8 cellular contexts compared by ENCODE assay signal in genomic region chr11:121767433-121767832, GRCh38.
DNase-seq lines count a peak whose midpoint lies in the region; ATAC-seq and TF ChIP-seq lines count a peak whose summit lies in the region.

No MANE protein-coding gene starts in this region.

- H3K9me1 ChIP-seq in IMR-90 (ENCODE audit: insufficient read depth, low read length), result no peaks in the 10 kb centered on the region

- TF ChIP-seq POLR2A in IMR-90 (IDR thresholded peaks at IDR 0.05; ENCODE audit: low read depth, low read length), result no peak

- no peaks in the 10 kb centered on the region for H4K20me1 ChIP-seq in IMR-90 (ENCODE audit: insufficient read depth, low read length)
- no peaks in the 10 kb centered on the region for H4K20me1 ChIP-seq in hepatocyte (ENCODE audit: insufficient read depth, poor library complexity, severe bottlenecking)

- no TSS peak for BruUV-seq in IMR-90 (replicated peaks; lab: Mats Ljungman, UMichigan)

- H3K27ac Mint-ChIP-seq in HFFc6, result no peak overlapping the region; the same call in 1 of the 2 replicates

- no peaks in the 10 kb centered on the region for H3K79me2 ChIP-seq in hepatocyte

- peak overlapping the region; percentile 33; the same call in 1 of the 2 replicates for H2AK5ac ChIP-seq in IMR-90 (ENCODE audit: low read depth, low read length)

- no peak overlapping the region for H2AFZ ChIP-seq in IMR-90 (replicated peaks; ENCODE audit: low read length, poor library complexity)
- no peak overlapping the region for H2AFZ ChIP-seq in hepatocyte

- H3K36me3 ChIP-seq in IMR-90 (ENCODE audit: control insufficient read depth, insufficient read depth, low read length) (no peaks in the 10 kb centered on the region), hepatocyte (replicated peaks; ENCODE audit: insufficient read depth, low read depth) (no peaks in the 10 kb centered on the region)

- no peaks in the 10 kb centered on the region for H3K36me3 Mint-ChIP-seq in HFFc6 (ENCODE audit: low read depth)

- H3K18ac ChIP-seq in IMR-90 (ENCODE audit: low read depth, low read length), result no peak overlapping the region

- H3K4me2 ChIP-seq in IMR-90 (ENCODE audit: low read depth, low read length) (no peak overlapping the region), hepatocyte (no peak overlapping the region)

- H3K79me1 ChIP-seq in IMR-90 (ENCODE audit: low read depth in 1 of 2, low read length in 2 of 2), result no peaks in the 10 kb centered on the region

- no peak overlapping the region for H3K27ac ChIP-seq in IMR-90 (ENCODE audit: insufficient read depth, low read length)
- no peak overlapping the region for H3K27ac ChIP-seq in hepatocyte

- no peak overlapping the region for H3K4ac ChIP-seq in IMR-90 (ENCODE audit: low read depth, low read length)

- H2AK9ac ChIP-seq in IMR-90 (replicated peaks; ENCODE audit: low read depth, low read length, poor library complexity), result no peak overlapping the region

- H3K27me3 Mint-ChIP-seq in HFFc6 (ENCODE audit: insufficient read depth), result peaks cover 9% of the 10 kb centered on the region

- no peak for TF ChIP-seq RAD21 in IMR-90 (IDR thresholded peaks at IDR 0.05; ENCODE audit: low read length)

- no peak overlapping the region for H2BK5ac ChIP-seq in IMR-90 (ENCODE audit: low read depth, low read length, poor library complexity, severe bottlenecking)

- no peak overlapping the region for H3K4me3 Mint-ChIP-seq in HFFc6

- no peaks in the 10 kb centered on the region for H3K9me3 ChIP-seq in IMR-90 (ENCODE audit: control insufficient read depth, insufficient read depth, low read length)
- H3K9me3 ChIP-seq in hepatocyte (ENCODE audit: low read depth), result no peaks in the 10 kb centered on the region

- no peak overlapping the region for H4K91ac ChIP-seq in IMR-90 (ENCODE audit: insufficient read depth, low read depth, low read length)

- 0 out of 2 replicates have a peak overlapping the region, but pooled peaks have one; percentile 41 for H3K14ac ChIP-seq in IMR-90 (replicated peaks; ENCODE audit: low read depth, low read length)

- in situ Hi-C loops in IMR-90 (cut with MboI; ENCODE audit: low sequenced_read_pairs), result no loop called here

- H3K9ac ChIP-seq in IMR-90 (ENCODE audit: low read depth, low read length), result no peak overlapping the region

- no peak overlapping the region for H3K4me3 ChIP-seq in IMR-90 (ENCODE audit: insufficient read depth, low read depth, low read length)
- no peak overlapping the region for H3K4me3 ChIP-seq in hepatocyte

- dilution Hi-C loops in IMR-90 (cut with HindIII; ENCODE audit: low sequenced_read_pairs, unreplicated experiment), result no loop called here

- no peak overlapping the region for H3K56ac ChIP-seq in IMR-90 (ENCODE audit: extremely low read depth, insufficient read depth, low read length)

- H3K23ac ChIP-seq in IMR-90 (ENCODE audit: low read depth, low read length), result no peak overlapping the region

- peaks cover 6% of the 10 kb centered on the region; the same call in 1 of the 2 replicates for H3K4me1 ChIP-seq in IMR-90 (ENCODE audit: control insufficient read depth, insufficient read depth, low read length)
- H3K4me1 ChIP-seq in hepatocyte (ENCODE audit: insufficient read depth), result peaks cover 27% of the 10 kb centered on the region

- H3K9me3 Mint-ChIP-seq in HFFc6, result no peaks in the 10 kb centered on the region

- H2BK20ac ChIP-seq in IMR-90 (ENCODE audit: low read depth, low read length), result no peak overlapping the region

- peaks cover 13% of the 10 kb centered on the region for H3K4me1 Mint-ChIP-seq in HFFc6 (ENCODE audit: low read depth)

- H3K9me2 ChIP-seq in hepatocyte (replicated peaks; ENCODE audit: insufficient read depth), result no peaks in the 10 kb centered on the region

- TF ChIP-seq CTCF in HFFc6 (IDR thresholded peaks at IDR 0.05) (no peak), IMR-90 (conservative IDR thresholded peaks at IDR 0.05; ENCODE audit: low read depth, low read length) (no peak), hepatocyte (IDR thresholded peaks at IDR 0.05; ENCODE audit: poor library complexity) (no peak)

- H4K5ac ChIP-seq in IMR-90 (ENCODE audit: low read depth, low read length), result no peak overlapping the region

- intact Hi-C loops in IMR-90 (cut with micrococcal nuclease), result no loop called here

- POLR2A ChIA-PET in IMR-90 (lab: Charles Lee; ENCODE audit: unreplicated experiment), result no interaction called here

- H4K8ac ChIP-seq in IMR-90 (ENCODE audit: low read depth in 2 of 2, low read length in 2 of 2), result no peak overlapping the region

- H2BK15ac ChIP-seq in IMR-90 (ENCODE audit: low read depth, low read length), result 0 out of 3 replicates have a peak overlapping the region, but pooled peaks have one; percentile 21

- no peak overlapping the region for H2BK120ac ChIP-seq in IMR-90 (ENCODE audit: low read depth, low read length)

- 94% methylated on average over 2 of the region's 3 CpGs; no CpG with 5 or more reads in 1 of the 2 experiments for WGBS in IMR-90 (ENCODE audit: extremely low coverage in 2 of 2, insufficient read length in 1 of 2), 2 experiments
- WGBS in hepatocyte (ENCODE audit: low lambda C conversion rate, missing lambda C conversion rate), result 90% methylated on average over 3 of the region's 3 CpGs

- ATAC-seq in GM18909 (IDR thresholded peaks at IDR 0.05; ENCODE audit: poor library complexity, unreplicated experiment), result peak; percentile 72
- 0 out of 2 replicates have a peak, but pooled peaks have one; percentile 27 for ATAC-seq in IMR-90 (ENCODE audit: low read depth)

- DNase-seq in HFFc6 (peak; percentile 5), IMR-90 (peak; percentile 50), pons (ENCODE audit: low spot score) (peak; percentile 82), NCI-H446 (lab: John Stamatoyannopoulos, UW) (no peak), SHP77 treated with DMSO at 0.1 percent for 48 hours (lab: John Stamatoyannopoulos, UW) (no peak), hepatocyte (ENCODE audit: low spot score) (no peak), COR-L47 (lab: John Stamatoyannopoulos, UW) (no peak)

- CTCF ChIA-PET in IMR-90 (lab: Yijun Ruan, JAX), result no interaction called here

- H3K27me3 ChIP-seq in IMR-90 (ENCODE audit: control insufficient read depth, insufficient read depth, low read length) (peaks cover 2% of the 10 kb centered on the region), hepatocyte (no peaks in the 10 kb centered on the region)

TF ChIP-seq in IMR-90, 13 proteins besides CTCF, POLR2A, EP300 and RAD21:
- TF ChIP-seq FOS (IDR thresholded peaks at IDR 0.05; ENCODE audit: low read depth, low read length) (no peak), MAFK (IDR thresholded peaks at IDR 0.05; ENCODE audit: low read depth, low read length) (no peak), NFE2L2 (IDR thresholded peaks at IDR 0.05; ENCODE audit: low read depth, low read length) (no peak), ELK1 (IDR thresholded peaks at IDR 0.05; ENCODE audit: borderline replicate concordance, low read depth, low read length) (no peak), MAZ (IDR thresholded peaks at IDR 0.05; ENCODE audit: borderline replicate concordance, low read depth, low read length) (no peak), BHLHE40 (IDR thresholded peaks at IDR 0.05; ENCODE audit: low read depth, low read length) (no peak), MXI1 (IDR thresholded peaks at IDR 0.05; ENCODE audit: borderline replicate concordance, low read depth, low read length) (no peak), USF2 (IDR thresholded peaks at IDR 0.05; ENCODE audit: low read depth, low read length) (no peak), CHD1 (IDR thresholded peaks at IDR 0.05; ENCODE audit: low read depth, low read length) (no peak), RFX5 (IDR thresholded peaks at IDR 0.05; ENCODE audit: low read depth, low read length) (no peak)

Comparison
In these comparisons a context has a peak if more than half of its experiments do, and no peak if none do; other contexts are left out.
1. DNase-seq: peak in HFFc6 (single experiment), IMR-90 (single experiment) and pons (single experiment); none in NCI-H446 (0 of 2), SHP77 treated with DMSO at 0.1 percent for 48 hours (single experiment), hepatocyte (single experiment) and COR-L47 (single experiment).